ENCODE assay signal across 29 cellular contexts in the genomic region with DNA sequence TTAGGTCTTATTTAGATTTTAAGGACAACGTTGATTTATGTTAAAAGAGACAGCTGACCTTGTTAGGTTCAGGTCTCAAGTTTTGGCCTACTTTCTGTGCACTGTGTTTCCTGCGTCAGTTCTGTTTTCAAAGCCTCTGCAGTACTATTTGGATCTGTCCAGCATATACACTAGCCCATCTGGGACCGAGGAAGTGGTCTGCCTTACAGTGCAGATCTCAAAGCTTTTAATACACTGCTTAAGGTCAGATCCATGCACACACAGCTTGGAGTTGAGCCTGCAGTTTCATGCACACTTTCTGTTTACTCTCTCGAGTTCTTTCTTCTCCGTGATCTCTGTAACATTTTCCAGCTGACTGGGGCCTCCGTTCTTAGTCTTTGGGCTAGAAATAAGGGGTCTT. TPM values are rescaled to one million over a fixed set of nuclear protein-coding genes. Genes with fewer than 3 reads are reported as not detected.
A peak's percentile ranks its signal among the peaks of the same experiment; 100 is the strongest.
DNase-seq lines count a peak whose midpoint lies in the region; ATAC-seq and TF ChIP-seq lines count a peak whose summit lies in the region.
"Had no signal": no experiment of that assay in that cellular context is flagged by ENCODE, and none has a peak within 500 bp of the region (broad histone marks: within the 10 kb centered on the region; RNA-seq: fewer than 3 reads in every experiment).

No MANE protein-coding gene starts in this region.

- TF ChIP-seq CTCF in HEK293 (tag by site-specific recombination; IDR thresholded peaks at IDR 0.05): no peak
- TF ChIP-seq CTCF in colonic mucosa (IDR thresholded peaks at IDR 0.05): no peak
- TF ChIP-seq CTCF in foreskin keratinocyte (conservative IDR thresholded peaks at IDR 0.05): no peak

- H3K4me1 ChIP-seq in HEK293 (ENCODE audit: control insufficient read depth, insufficient read depth, low read length): no peaks in the 10 kb centered on the region
- H3K4me1 ChIP-seq in colonic mucosa: peaks cover 3% of the 10 kb centered on the region
- peaks cover 2 to 20% of the 10 kb centered on the region in 2 donors for H3K4me1 ChIP-seq in mucosa of rectum (ENCODE audit: control insufficient read depth in 2 of 2, insufficient read depth in 2 of 2, low read length in 2 of 2)
- H3K4me1 ChIP-seq in stomach smooth muscle (ENCODE audit: control insufficient read depth, insufficient read depth, low read length): peaks cover 4% of the 10 kb centered on the region
- no peaks in the 10 kb centered on the region for H3K4me1 ChIP-seq in foreskin keratinocyte
- H3K4me1 ChIP-seq: vagina had no signal

- ATAC-seq in foreskin keratinocyte: no peak
- ATAC-seq: activated CD4-positive, CD25-positive, alpha-beta regulatory T cell treated with anti-CD3 and anti-CD28 coated beads, Interleukin-2, amount 50 U/mL, for 24 hours; body of pancreas; gastroesophageal sphincter; GM12878; left cardiac atrium; PC-3; Right ventricle myocardium inferior; stimulated activated memory B cell treated with anti-CD40 and anti-IgM and Interleukin-4, amounts not matched to agents 10 μg/mL and 1 μg/mL and 100 μg/mL, for 72 hours; T-helper 17 cell had no signal

- CTCF ChIA-PET in HEK293 (lab: Yijun Ruan, JAX): interaction anchor here (0.6 to 1.7 kb wide), 2 partner anchors 13 to 1679 kb away, joined by 3 to 5 read pairs; no protein-coding TSS in a partner anchor

- no peak for DNase-seq in colonic mucosa
- DNase-seq in stimulated activated CD4-positive, alpha-beta T cell treated with anti-CD3 and anti-CD28 coated beads, Interleukin-15, amount 100 ng/mL, for 24 hours: no peak
- no peak for DNase-seq in hippocampal formation (lab: John Stamatoyannopoulos, UW)
- no peak for DNase-seq in foreskin keratinocyte
- DNase-seq: activated CD4-positive, alpha-beta memory T cell treated with anti-CD3 and anti-CD28 coated beads, Interleukin-2, amount 10 ng/mL, durations not matched to agents 7 days and 5 days; activated CD8-positive, alpha-beta memory T cell treated with anti-CD3 and anti-CD28 coated beads, Interleukin-2, amount 50 U/mL, for 4 hours; activated naive CD4-positive, alpha-beta T cell treated with Interleukin-2 at 50 U/mL for 16 hours; body of pancreas; DMS153; left cardiac atrium; NCI-H146; NCI-H2107; NCI-H345; NCI-H69; occipital lobe; PC-3; T-helper 17 cell had no signal

- H3K27ac ChIP-seq in HEK293 (ENCODE audit: extremely low read depth, low read depth, low read length) (no peak overlapping the region), colonic mucosa (peak overlapping the region; percentile 46), mucosa of rectum (ENCODE audit: low read depth in 2 of 2, low read length in 2 of 2) (peak overlapping the region; percentile 21 to 76), stomach smooth muscle (ENCODE audit: low read length) (peak overlapping the region; percentile 69), foreskin keratinocyte (no peak overlapping the region)
- H3K27ac ChIP-seq: body of pancreas, vagina had no signal

- H3K9me3 ChIP-seq in HEK293 (ENCODE audit: control insufficient read depth, insufficient read depth, low read depth, low read length) (no peaks in the 10 kb centered on the region), colonic mucosa (no peaks in the 10 kb centered on the region), mucosa of rectum (ENCODE audit: control insufficient read depth in 2 of 2, low read length in 2 of 2) (no peaks in the 10 kb centered on the region), stomach smooth muscle (ENCODE audit: control insufficient read depth in 2 of 2, low read length in 2 of 2) (no peaks in the 10 kb centered on the region)
- H3K9me3 ChIP-seq: body of pancreas, gastroesophageal sphincter, vagina had no signal

- H3K36me3 ChIP-seq in HEK293 (ENCODE audit: control insufficient read depth in 2 of 2, insufficient read depth in 1 of 2, low read length in 2 of 2): no peaks in the 10 kb centered on the region
- no peaks in the 10 kb centered on the region for H3K36me3 ChIP-seq in colonic mucosa
- no peaks in the 10 kb centered on the region for H3K36me3 ChIP-seq in mucosa of rectum (ENCODE audit: control insufficient read depth in 2 of 2, insufficient read depth in 2 of 2, low read length in 2 of 2)
- H3K36me3 ChIP-seq in stomach smooth muscle (ENCODE audit: control insufficient read depth in 2 of 2, insufficient read depth in 2 of 2, low read length in 2 of 2): no peaks in the 10 kb centered on the region
- H3K36me3 ChIP-seq: gastroesophageal sphincter, vagina had no signal

- H3K9ac ChIP-seq in colonic mucosa (ENCODE audit: low read depth in 2 of 2, low read length in 2 of 2) (no peak overlapping the region), mucosa of rectum (ENCODE audit: low read depth in 1 of 2, low read length in 2 of 2) (no peak overlapping the region), stomach smooth muscle (ENCODE audit: low read length in 2 of 2) (peak overlapping the region in 1 of 2 donors; percentile 8)

- POLR2A ChIA-PET in HEK293 (lab: Yijun Ruan, JAX): no interaction called here

- intact Hi-C loops in colonic mucosa (cut with DNase I): no loop called here

- no peak overlapping the region for H3K4me3 ChIP-seq in HEK293 (ENCODE audit: low read depth, low read length)
- no peak overlapping the region for H3K4me3 ChIP-seq in colonic mucosa
- no peak overlapping the region for H3K4me3 ChIP-seq in mucosa of rectum (ENCODE audit: low read length in 2 of 2)
- no peak overlapping the region for H3K4me3 ChIP-seq in stomach smooth muscle (ENCODE audit: low read length in 2 of 2)
- H3K4me3 ChIP-seq: body of pancreas, gastroesophageal sphincter, GM12878, vagina had no signal

- no peaks in the 10 kb centered on the region for H3K27me3 ChIP-seq in colonic mucosa
- no peaks in the 10 kb centered on the region for H3K27me3 ChIP-seq in mucosa of rectum (ENCODE audit: control insufficient read depth in 2 of 2, insufficient read depth in 2 of 2, low read length in 2 of 2)
- no peaks in the 10 kb centered on the region for H3K27me3 ChIP-seq in stomach smooth muscle (ENCODE audit: control insufficient read depth in 1 of 2, insufficient read depth in 2 of 2, low read length in 2 of 2)
- H3K27me3 ChIP-seq in foreskin keratinocyte: peaks cover 29% of the 10 kb centered on the region
- H3K27me3 ChIP-seq: body of pancreas, gastroesophageal sphincter, vagina had no signal

TF ChIP-seq in HEK293, 187 proteins besides CTCF, POLR2A, EP300 and RAD21 (continues in another document):
- TF ChIP-seq ZFP69B (tag by site-specific recombination; IDR thresholded peaks at IDR 0.05) (no peak), ZNF776 (tag by site-specific recombination; IDR thresholded peaks at IDR 0.05; ENCODE audit: borderline replicate concordance) (no peak), ZNF768 (tag by site-specific recombination; IDR thresholded peaks at IDR 0.05) (no peak), ZNF600 (tag by site-specific recombination; IDR thresholded peaks at IDR 0.05) (no peak)
- TF ChIP-seq, protein P1, sequence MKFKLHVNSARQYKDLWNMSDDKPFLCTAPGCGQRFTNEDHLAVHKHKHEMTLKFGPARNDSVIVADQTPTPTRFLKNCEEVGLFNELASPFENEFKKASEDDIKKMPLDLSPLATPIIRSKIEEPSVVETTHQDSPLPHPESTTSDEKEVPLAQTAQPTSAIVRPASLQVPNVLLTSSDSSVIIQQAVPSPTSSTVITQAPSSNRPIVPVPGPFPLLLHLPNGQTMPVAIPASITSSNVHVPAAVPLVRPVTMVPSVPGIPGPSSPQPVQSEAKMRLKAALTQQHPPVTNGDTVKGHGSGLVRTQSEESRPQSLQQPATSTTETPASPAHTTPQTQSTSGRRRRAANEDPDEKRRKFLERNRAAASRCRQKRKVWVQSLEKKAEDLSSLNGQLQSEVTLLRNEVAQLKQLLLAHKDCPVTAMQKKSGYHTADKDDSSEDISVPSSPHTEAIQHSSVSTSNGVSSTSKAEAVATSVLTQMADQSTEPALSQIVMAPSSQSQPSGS (tag by site-specific recombination; IDR thresholded peaks at IDR 0.05; ENCODE audit: low read depth): no peak
- TF ChIP-seq, protein P2, sequence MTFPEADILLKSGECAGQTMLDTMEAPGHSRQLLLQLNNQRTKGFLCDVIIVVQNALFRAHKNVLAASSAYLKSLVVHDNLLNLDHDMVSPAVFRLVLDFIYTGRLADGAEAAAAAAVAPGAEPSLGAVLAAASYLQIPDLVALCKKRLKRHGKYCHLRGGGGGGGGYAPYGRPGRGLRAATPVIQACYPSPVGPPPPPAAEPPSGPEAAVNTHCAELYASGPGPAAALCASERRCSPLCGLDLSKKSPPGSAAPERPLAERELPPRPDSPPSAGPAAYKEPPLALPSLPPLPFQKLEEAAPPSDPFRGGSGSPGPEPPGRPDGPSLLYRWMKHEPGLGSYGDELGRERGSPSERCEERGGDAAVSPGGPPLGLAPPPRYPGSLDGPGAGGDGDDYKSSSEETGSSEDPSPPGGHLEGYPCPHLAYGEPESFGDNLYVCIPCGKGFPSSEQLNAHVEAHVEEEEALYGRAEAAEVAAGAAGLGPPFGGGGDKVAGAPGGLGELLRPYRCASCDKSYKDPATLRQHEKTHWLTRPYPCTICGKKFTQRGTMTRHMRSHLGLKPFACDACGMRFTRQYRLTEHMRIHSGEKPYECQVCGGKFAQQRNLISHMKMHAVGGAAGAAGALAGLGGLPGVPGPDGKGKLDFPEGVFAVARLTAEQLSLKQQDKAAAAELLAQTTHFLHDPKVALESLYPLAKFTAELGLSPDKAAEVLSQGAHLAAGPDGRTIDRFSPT (tag by site-specific recombination; IDR thresholded peaks at IDR 0.05): no peak

RNA-seq across cellular contexts. Expression of a gene that starts 24.1 kb away (rescaled TPM):
- total RNA-seq in colonic mucosa (1 to 10 TPM in 1 of 2 donors, under 1 TPM in 1; 0.67 to 2.4 TPM), foreskin keratinocyte (not detected in 2 replicates)
- not detected in 2 replicates for polyA plus RNA-seq in foreskin keratinocyte
- total RNA-seq: activated CD4-positive, alpha-beta memory T cell treated with anti-CD3 and anti-CD28 coated beads, Interleukin-2, amount 10 ng/mL, durations not matched to agents 7 days and 5 days; body of pancreas; GM12878; left cardiac atrium; occipital lobe; PC-3; pulmonary artery endothelial cell; Right ventricle myocardium inferior; T-helper 17 cell; vagina had no signal
- polyA plus RNA-seq: AG04450, BJ, GM12878 had no signal

Comparison
In these comparisons a context has a peak if more than half of its experiments do, and no peak if none do; other contexts are left out.
1. H3K27ac ChIP-seq: peak in colonic mucosa (single experiment), mucosa of rectum (2 of 2) and stomach smooth muscle (single experiment); none in HEK293 (single experiment) and foreskin keratinocyte (single experiment).